Comparison of ENCODE assay signal across 1 cellular context in the genomic region with DNA sequence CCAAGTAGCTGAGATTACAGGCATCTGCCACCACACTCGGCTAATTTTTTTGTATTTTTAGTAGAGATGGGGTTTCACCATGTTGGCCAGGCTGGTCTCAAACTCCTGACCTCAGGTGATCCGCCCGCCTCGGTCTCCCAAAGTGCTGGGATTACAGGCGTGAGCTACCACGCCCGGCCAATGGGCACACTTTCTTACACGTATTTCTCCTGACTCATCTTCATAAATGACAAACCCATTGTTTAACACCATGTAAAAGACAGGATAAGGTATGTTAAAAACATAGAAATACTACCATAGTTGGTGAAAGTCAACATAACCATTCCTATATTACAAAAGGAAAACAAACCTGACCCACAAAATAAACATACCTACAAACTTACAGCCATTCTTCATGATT.
TF ChIP-seq lines count a peak whose summit lies in the region.

No MANE protein-coding gene starts in this region.

TF ChIP-seq in K562, 482 proteins besides CTCF, POLR2A, EP300 and RAD21:
- peak; percentile 68; the same call in 1 of the 2 replicates for TF ChIP-seq TGIF2 (CRISPR knock-in tag; IDR thresholded peaks at IDR 0.05)
- 0 out of 2 replicates have a peak, but pooled peaks have one; percentile 22 for TF ChIP-seq SUPT5H (IDR thresholded peaks at IDR 0.05)
